In genomic region chr13:21613791-21614190, GRCh38 we compare ENCODE assay signal across 2 cellular contexts.
TF ChIP-seq lines count a peak whose summit lies in the region.

No MANE protein-coding gene starts in this region.

TF ChIP-seq in HCT116, 20 proteins besides CTCF, POLR2A, EP300 and RAD21 (continued from another document):
- TF ChIP-seq FOSL1 (IDR thresholded peaks at IDR 0.05; ENCODE audit: low read depth) (no peak), CEBPB (IDR thresholded peaks at IDR 0.05; ENCODE audit: low read depth) (no peak), ZFX (IDR thresholded peaks at IDR 0.05) (no peak), CBX3 (IDR thresholded peaks at IDR 0.05; ENCODE audit: low read depth) (no peak)
- TF ChIP-seq, protein P1, sequence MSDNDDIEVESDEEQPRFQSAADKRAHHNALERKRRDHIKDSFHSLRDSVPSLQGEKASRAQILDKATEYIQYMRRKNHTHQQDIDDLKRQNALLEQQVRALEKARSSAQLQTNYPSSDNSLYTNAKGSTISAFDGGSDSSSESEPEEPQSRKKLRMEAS (IDR thresholded peaks at IDR 0.05): no peak

TF ChIP-seq in WTC11, 78 proteins besides CTCF, POLR2A, EP300 and RAD21 (continued from another document):
- TF ChIP-seq ARID4B (CRISPR knock-in tag; IDR thresholded peaks at IDR 0.05; ENCODE audit: borderline replicate concordance) (no peak), MXD4 (CRISPR knock-in tag; IDR thresholded peaks at IDR 0.05; ENCODE audit: borderline replicate concordance) (no peak), ZBTB43 (CRISPR knock-in tag; IDR thresholded peaks at IDR 0.05) (no peak)
- TF ChIP-seq, protein P1 (CRISPR knock-in tag; IDR thresholded peaks at IDR 0.05): no peak
